ENCODE assay signal across 2 cellular contexts in the genomic region with DNA sequence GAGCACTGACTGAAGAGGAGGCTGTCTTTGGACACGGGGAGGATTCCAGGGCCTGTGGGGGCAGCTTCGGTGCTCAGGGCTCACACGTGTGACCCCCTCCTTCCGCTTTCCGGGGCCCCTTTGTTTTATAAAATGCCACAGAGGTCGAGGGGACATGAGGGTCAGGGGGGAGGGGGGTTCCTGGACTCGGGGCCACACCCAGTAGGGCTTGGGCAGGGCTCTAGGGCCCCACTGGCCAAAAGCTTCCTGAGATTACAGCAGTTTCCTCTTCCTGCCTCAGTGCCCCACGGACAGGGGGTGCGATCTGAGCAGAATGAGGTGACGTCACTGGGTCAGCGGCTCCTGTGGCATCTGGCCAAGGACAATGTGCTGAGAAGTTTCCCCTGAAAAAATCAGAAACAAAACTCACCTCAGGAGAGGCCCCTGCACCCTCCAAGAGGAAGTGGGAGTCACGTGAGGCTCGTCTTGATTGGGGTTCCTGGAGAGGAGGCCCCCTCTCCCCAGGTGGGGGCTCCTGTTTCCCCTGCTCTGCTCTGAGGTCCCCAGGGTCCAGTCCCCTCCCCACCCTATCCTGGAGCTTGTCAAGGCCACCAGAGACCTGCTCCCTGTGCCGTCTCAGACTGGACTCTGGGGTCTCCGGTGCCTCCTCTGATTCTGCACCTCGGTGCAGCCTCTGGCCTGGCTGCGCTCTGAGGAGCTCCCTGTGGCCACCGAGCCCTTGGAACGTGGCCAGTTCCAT.
TF ChIP-seq lines count a peak whose summit lies in the region.

No MANE protein-coding gene starts in this region.

TF ChIP-seq in HEK293, 187 proteins besides CTCF, POLR2A, EP300 and RAD21:
- TF ChIP-seq GFI1B (tag by site-specific recombination; IDR thresholded peaks at IDR 0.05) (no peak), SP7 (tag by site-specific recombination; IDR thresholded peaks at IDR 0.05) (no peak), HOXA7 (CRISPR knock-in tag; IDR thresholded peaks at IDR 0.05; ENCODE audit: borderline replicate concordance) (no peak), ZNF214 (tag by site-specific recombination; IDR thresholded peaks at IDR 0.05; ENCODE audit: borderline replicate concordance) (no peak), KLF10 (tag by site-specific recombination; IDR thresholded peaks at IDR 0.05) (no peak), ZNF791 (tag by site-specific recombination; IDR thresholded peaks at IDR 0.05) (no peak)
- TF ChIP-seq, protein P1, sequence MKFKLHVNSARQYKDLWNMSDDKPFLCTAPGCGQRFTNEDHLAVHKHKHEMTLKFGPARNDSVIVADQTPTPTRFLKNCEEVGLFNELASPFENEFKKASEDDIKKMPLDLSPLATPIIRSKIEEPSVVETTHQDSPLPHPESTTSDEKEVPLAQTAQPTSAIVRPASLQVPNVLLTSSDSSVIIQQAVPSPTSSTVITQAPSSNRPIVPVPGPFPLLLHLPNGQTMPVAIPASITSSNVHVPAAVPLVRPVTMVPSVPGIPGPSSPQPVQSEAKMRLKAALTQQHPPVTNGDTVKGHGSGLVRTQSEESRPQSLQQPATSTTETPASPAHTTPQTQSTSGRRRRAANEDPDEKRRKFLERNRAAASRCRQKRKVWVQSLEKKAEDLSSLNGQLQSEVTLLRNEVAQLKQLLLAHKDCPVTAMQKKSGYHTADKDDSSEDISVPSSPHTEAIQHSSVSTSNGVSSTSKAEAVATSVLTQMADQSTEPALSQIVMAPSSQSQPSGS (tag by site-specific recombination; IDR thresholded peaks at IDR 0.05; ENCODE audit: low read depth), result peak; percentile 27; the same call in 1 of the 2 replicates

TF ChIP-seq in HepG2, 621 proteins besides CTCF, POLR2A, EP300 and RAD21 (continues in another document):
- no peak for TF ChIP-seq ZNF550 (CRISPR knock-in tag; IDR thresholded peaks at IDR 0.05; ENCODE audit: borderline replicate concordance)
- TF ChIP-seq, protein P2, sequence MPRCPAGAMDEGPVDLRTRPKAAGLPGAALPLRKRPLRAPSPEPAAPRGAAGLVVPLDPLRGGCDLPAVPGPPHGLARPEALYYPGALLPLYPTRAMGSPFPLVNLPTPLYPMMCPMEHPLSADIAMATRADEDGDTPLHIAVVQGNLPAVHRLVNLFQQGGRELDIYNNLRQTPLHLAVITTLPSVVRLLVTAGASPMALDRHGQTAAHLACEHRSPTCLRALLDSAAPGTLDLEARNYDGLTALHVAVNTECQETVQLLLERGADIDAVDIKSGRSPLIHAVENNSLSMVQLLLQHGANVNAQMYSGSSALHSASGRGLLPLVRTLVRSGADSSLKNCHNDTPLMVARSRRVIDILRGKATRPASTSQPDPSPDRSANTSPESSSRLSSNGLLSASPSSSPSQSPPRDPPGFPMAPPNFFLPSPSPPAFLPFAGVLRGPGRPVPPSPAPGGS (CRISPR knock-in tag; IDR thresholded peaks at IDR 0.05), result no peak
- TF ChIP-seq RXRA (CRISPR knock-in tag; IDR thresholded peaks at IDR 0.05), result no peak
- no peak for TF ChIP-seq KDM5A (IDR thresholded peaks at IDR 0.05; ENCODE audit: borderline replicate concordance, low read length)
- TF ChIP-seq ZNF20 (CRISPR knock-in tag; IDR thresholded peaks at IDR 0.05), result no peak
- TF ChIP-seq TBL1XR1 (IDR thresholded peaks at IDR 0.05; ENCODE audit: borderline replicate concordance, low read length, partially characterized antibody), result no peak
- peak; percentile 93 for TF ChIP-seq ATF7 (IDR thresholded peaks at IDR 0.05)
- TF ChIP-seq ATF7 (CRISPR knock-in tag; IDR thresholded peaks at IDR 0.05), result peak; percentile 75
- no peak for TF ChIP-seq ZNF354B (CRISPR knock-in tag; IDR thresholded peaks at IDR 0.05)
- TF ChIP-seq FOSL1 (CRISPR knock-in tag; IDR thresholded peaks at IDR 0.05; ENCODE audit: borderline replicate concordance), result no peak
- TF ChIP-seq ZNF891 (CRISPR knock-in tag; IDR thresholded peaks at IDR 0.05), result no peak
- TF ChIP-seq AKAP8 (CRISPR knock-in tag; IDR thresholded peaks at IDR 0.05), result no peak
- no peak for TF ChIP-seq ZNF101 (CRISPR knock-in tag; IDR thresholded peaks at IDR 0.05; ENCODE audit: borderline replicate concordance, low read depth)
- TF ChIP-seq, protein P3, sequence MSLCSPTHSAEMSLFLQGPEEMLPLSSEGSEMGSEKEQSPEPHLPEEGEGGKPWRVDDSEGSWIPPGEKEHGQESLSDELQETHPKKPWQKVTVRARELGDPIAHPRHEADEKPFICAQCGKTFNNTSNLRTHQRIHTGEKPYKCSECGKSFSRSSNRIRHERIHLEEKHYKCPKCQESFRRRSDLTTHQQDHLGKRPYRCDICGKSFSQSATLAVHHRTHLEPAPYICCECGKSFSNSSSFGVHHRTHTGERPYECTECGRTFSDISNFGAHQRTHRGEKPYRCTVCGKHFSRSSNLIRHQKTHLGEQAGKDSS (CRISPR knock-in tag; IDR thresholded peaks at IDR 0.05; ENCODE audit: borderline replicate concordance, low read depth), result 0 out of 2 replicates have a peak, but pooled peaks have one; percentile 57
- TF ChIP-seq MEIS1 (CRISPR knock-in tag; IDR thresholded peaks at IDR 0.05; ENCODE audit: borderline replicate concordance), result no peak
- TF ChIP-seq ZMYM4 (CRISPR knock-in tag; IDR thresholded peaks at IDR 0.05), result peak; percentile 4; the same call in 1 of the 2 replicates
- TF ChIP-seq HNRNPK (IDR thresholded peaks at IDR 0.05; ENCODE audit: low read depth, low read length, poor library complexity, severe bottlenecking), result no peak
- TF ChIP-seq PHF20 (CRISPR knock-in tag; IDR thresholded peaks at IDR 0.05), result no peak
- no peak for TF ChIP-seq ZIK1 (CRISPR knock-in tag; IDR thresholded peaks at IDR 0.05; ENCODE audit: borderline replicate concordance, low read depth)
- TF ChIP-seq ZNF180 (CRISPR knock-in tag; IDR thresholded peaks at IDR 0.05; ENCODE audit: borderline replicate concordance, low read depth), result no peak
- TF ChIP-seq, protein P4, sequence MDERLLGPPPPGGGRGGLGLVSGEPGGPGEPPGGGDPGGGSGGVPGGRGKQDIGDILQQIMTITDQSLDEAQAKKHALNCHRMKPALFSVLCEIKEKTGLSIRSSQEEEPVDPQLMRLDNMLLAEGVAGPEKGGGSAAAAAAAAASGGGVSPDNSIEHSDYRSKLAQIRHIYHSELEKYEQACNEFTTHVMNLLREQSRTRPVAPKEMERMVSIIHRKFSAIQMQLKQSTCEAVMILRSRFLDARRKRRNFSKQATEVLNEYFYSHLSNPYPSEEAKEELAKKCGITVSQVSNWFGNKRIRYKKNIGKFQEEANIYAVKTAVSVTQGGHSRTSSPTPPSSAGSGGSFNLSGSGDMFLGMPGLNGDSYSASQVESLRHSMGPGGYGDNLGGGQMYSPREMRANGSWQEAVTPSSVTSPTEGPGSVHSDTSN (CRISPR knock-in tag; IDR thresholded peaks at IDR 0.05), result no peak
- TF ChIP-seq ELF3 (CRISPR knock-in tag; IDR thresholded peaks at IDR 0.05), result peak; percentile 44
- TF ChIP-seq, protein P5, sequence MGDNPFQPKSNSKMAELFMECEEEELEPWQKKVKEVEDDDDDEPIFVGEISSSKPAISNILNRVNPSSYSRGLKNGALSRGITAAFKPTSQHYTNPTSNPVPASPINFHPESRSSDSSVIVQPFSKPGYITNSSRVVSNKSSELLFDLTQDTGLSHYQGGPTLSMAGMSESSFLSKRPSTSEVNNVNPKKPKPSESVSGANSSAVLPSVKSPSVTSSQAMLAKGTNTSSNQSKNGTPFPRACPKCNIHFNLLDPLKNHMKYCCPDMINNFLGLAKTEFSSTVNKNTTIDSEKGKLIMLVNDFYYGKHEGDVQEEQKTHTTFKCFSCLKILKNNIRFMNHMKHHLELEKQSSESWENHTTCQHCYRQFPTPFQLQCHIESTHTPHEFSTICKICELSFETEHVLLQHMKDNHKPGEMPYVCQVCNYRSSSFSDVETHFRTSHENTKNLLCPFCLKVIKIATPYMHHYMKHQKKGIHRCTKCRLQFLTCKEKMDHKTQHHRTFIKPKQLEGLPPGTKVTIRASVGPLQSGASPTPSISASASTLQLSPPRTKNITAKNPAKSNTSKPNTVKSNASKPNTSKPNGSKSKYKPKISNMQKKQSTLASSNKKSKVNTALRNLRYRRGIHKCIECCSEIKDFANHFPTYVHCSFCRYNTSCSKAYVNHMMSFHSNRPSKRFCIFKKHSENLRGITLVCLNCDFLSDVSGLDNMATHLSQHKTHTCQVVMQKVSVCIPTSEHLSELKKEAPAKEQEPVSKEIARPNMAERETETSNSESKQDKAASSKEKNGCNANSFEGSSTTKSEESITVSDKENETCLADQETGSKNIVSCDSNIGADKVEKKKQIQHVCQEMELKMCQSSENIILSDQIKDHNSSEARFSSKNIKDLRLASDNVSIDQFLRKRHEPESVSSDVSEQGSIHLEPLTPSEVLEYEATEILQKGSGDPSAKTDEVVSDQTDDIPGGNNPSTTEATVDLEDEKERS (CRISPR knock-in tag; IDR thresholded peaks at IDR 0.05), result no peak
- TF ChIP-seq TCF7 (IDR thresholded peaks at IDR 0.05; ENCODE audit: low read depth), result no peak
- TF ChIP-seq PCBP1 (IDR thresholded peaks at IDR 0.05; ENCODE audit: borderline replicate concordance, low read depth, low read length), result no peak
- no peak for TF ChIP-seq AGO2 (optimal IDR thresholded peaks at IDR 0.05; ENCODE audit: low read depth, low read length)
- no peak for TF ChIP-seq ZSCAN20 (CRISPR knock-in tag; IDR thresholded peaks at IDR 0.05; ENCODE audit: borderline replicate concordance)
- no peak for TF ChIP-seq TGIF2 (CRISPR knock-in tag; IDR thresholded peaks at IDR 0.05)
- TF ChIP-seq, protein P6, sequence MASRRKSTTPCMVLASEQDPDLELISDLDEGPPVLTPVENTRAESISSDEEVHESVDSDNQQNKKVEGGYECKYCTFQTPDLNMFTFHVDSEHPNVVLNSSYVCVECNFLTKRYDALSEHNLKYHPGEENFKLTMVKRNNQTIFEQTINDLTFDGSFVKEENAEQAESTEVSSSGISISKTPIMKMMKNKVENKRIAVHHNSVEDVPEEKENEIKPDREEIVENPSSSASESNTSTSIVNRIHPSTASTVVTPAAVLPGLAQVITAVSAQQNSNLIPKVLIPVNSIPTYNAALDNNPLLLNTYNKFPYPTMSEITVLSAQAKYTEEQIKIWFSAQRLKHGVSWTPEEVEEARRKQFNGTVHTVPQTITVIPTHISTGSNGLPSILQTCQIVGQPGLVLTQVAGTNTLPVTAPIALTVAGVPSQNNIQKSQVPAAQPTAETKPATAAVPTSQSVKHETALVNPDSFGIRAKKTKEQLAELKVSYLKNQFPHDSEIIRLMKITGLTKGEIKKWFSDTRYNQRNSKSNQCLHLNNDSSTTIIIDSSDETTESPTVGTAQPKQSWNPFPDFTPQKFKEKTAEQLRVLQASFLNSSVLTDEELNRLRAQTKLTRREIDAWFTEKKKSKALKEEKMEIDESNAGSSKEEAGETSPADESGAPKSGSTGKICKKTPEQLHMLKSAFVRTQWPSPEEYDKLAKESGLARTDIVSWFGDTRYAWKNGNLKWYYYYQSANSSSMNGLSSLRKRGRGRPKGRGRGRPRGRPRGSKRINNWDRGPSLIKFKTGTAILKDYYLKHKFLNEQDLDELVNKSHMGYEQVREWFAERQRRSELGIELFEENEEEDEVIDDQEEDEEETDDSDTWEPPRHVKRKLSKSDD (CRISPR knock-in tag; IDR thresholded peaks at IDR 0.05; ENCODE audit: low read depth), result no peak
- TF ChIP-seq, protein P7, sequence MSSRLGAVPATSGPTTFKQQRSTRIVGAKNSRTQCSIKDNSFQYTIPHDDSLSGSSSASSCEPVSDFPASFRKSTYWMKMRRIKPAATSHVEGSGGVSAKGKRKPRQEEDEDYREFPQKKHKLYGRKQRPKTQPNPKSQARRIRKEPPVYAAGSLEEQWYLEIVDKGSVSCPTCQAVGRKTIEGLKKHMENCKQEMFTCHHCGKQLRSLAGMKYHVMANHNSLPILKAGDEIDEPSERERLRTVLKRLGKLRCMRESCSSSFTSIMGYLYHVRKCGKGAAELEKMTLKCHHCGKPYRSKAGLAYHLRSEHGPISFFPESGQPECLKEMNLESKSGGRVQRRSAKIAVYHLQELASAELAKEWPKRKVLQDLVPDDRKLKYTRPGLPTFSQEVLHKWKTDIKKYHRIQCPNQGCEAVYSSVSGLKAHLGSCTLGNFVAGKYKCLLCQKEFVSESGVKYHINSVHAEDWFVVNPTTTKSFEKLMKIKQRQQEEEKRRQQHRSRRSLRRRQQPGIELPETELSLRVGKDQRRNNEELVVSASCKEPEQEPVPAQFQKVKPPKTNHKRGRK (CRISPR knock-in tag; IDR thresholded peaks at IDR 0.05), result no peak
- no peak for TF ChIP-seq ZNF564 (CRISPR knock-in tag; IDR thresholded peaks at IDR 0.05)
- TF ChIP-seq CHD4 (IDR thresholded peaks at IDR 0.05; ENCODE audit: borderline replicate concordance, low read length), result no peak
- TF ChIP-seq, protein P8, sequence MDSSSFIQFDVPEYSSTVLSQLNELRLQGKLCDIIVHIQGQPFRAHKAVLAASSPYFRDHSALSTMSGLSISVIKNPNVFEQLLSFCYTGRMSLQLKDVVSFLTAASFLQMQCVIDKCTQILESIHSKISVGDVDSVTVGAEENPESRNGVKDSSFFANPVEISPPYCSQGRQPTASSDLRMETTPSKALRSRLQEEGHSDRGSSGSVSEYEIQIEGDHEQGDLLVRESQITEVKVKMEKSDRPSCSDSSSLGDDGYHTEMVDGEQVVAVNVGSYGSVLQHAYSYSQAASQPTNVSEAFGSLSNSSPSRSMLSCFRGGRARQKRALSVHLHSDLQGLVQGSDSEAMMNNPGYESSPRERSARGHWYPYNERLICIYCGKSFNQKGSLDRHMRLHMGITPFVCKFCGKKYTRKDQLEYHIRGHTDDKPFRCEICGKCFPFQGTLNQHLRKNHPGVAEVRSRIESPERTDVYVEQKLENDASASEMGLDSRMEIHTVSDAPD (CRISPR knock-in tag; IDR thresholded peaks at IDR 0.05), result no peak
- TF ChIP-seq, protein P9, sequence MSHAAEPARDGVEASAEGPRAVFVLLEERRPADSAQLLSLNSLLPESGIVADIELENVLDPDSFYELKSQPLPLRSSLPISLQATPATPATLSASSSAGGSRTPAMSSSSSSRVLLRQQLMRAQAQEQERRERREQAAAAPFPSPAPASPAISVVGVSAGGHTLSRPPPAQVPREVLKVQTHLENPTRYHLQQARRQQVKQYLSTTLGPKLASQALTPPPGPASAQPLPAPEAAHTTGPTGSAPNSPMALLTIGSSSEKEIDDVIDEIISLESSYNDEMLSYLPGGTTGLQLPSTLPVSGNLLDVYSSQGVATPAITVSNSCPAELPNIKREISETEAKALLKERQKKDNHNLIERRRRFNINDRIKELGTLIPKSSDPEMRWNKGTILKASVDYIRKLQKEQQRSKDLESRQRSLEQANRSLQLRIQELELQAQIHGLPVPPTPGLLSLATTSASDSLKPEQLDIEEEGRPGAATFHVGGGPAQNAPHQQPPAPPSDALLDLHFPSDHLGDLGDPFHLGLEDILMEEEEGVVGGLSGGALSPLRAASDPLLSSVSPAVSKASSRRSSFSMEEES (CRISPR knock-in tag; IDR thresholded peaks at IDR 0.05), result no peak
- TF ChIP-seq, protein P10, sequence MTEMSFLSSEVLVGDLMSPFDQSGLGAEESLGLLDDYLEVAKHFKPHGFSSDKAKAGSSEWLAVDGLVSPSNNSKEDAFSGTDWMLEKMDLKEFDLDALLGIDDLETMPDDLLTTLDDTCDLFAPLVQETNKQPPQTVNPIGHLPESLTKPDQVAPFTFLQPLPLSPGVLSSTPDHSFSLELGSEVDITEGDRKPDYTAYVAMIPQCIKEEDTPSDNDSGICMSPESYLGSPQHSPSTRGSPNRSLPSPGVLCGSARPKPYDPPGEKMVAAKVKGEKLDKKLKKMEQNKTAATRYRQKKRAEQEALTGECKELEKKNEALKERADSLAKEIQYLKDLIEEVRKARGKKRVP (CRISPR knock-in tag; IDR thresholded peaks at IDR 0.05), result no peak
- TF ChIP-seq ZNF615 (CRISPR knock-in tag; IDR thresholded peaks at IDR 0.05; ENCODE audit: borderline replicate concordance), result no peak
